ENCODE assay signal across 26 cellular contexts in genomic region chr7:141527076-141527475, GRCh38. TPM values are rescaled to one million over a fixed set of nuclear protein-coding genes. Genes with fewer than 3 reads are reported as not detected.
DNase-seq lines count a peak whose midpoint lies in the region; ATAC-seq, FAIRE-seq and TF ChIP-seq lines count a peak whose summit lies in the region.
"Had no signal": no experiment of that assay in that cellular context is flagged by ENCODE, and none has a peak within 500 bp of the region (broad histone marks: within the 10 kb centered on the region; RNA-seq: fewer than 3 reads in every experiment).

No MANE protein-coding gene starts in this region.

- H3K36me3 ChIP-seq in K562 (ENCODE audit: control insufficient read depth, insufficient read depth, low read length): no peaks in the 10 kb centered on the region
- H3K36me3 ChIP-seq in SK-N-SH (replicated peaks in 1 of 2; ENCODE audit: control insufficient read depth in 1 of 2, insufficient read depth in 2 of 2, low read length in 1 of 2): no peaks in the 10 kb centered on the region
- H3K36me3 ChIP-seq: BE2C, BLaER1 had no signal

- DNase-seq in NCI-H82 (lab: John Stamatoyannopoulos, UW) (peak; percentile 6), NCI-H82 treated with DMSO at 0.1 percent for 48 hours (lab: John Stamatoyannopoulos, UW; ENCODE audit: unreplicated experiment) (no peak), HT-29 (ENCODE audit: low spot score) (peak; percentile 12), SK-MEL-5 (ENCODE audit: low read depth, low spot score) (peak; percentile 33), K562 (ENCODE audit: extremely low read depth in 1 of 4, low spot score in 3 of 4) (no peak), SK-N-SH (no peak)
- DNase-seq: ACHN; BE2C; C1 segment of cervical spinal cord; CD4-positive, alpha-beta memory T cell; CD4-positive, CD25-positive, alpha-beta regulatory T cell; CD8-positive, alpha-beta memory T cell; COR-L47; DMS 273 treated with DMSO at 0.1 percent for 48 hours; DMS153; DMS53; DMS79; DND-41; EL; GF-D8 had no signal

- H3K9me1 ChIP-seq in K562 (ENCODE audit: control insufficient read depth, insufficient read depth, low read length): no peaks in the 10 kb centered on the region

- H2AFZ ChIP-seq in K562 (ENCODE audit: low read depth, low read length) (no peak overlapping the region), SK-N-SH (ENCODE audit: low read depth) (no peak overlapping the region)

- H3K4me3 ChIP-seq in K562: no peak overlapping the region
- H3K4me3 ChIP-seq in SK-N-SH (ENCODE audit: low read depth in 2 of 2, low read length in 1 of 2): no peak overlapping the region
- H3K4me3 ChIP-seq: BLaER1 had no signal

- POLR2A ChIA-PET in K562 (lab: Yijun Ruan, JAX): no interaction called here
- POLR2A ChIA-PET in SK-N-SH (lab: Yijun Ruan, JAX): no interaction called here

- H4K20me1 ChIP-seq in K562 (replicated peaks; ENCODE audit: control insufficient read depth, insufficient read depth, low read length): no peaks in the 10 kb centered on the region
- H4K20me1 ChIP-seq in SK-N-SH (ENCODE audit: insufficient read depth): no peaks in the 10 kb centered on the region
- H4K20me1 ChIP-seq: BLaER1 had no signal

- H3K4me2 ChIP-seq in K562 (ENCODE audit: insufficient read depth, low read length): no peak overlapping the region
- no peak overlapping the region for H3K4me2 ChIP-seq in SK-N-SH
- H3K4me2 ChIP-seq: BLaER1 had no signal

- no peaks in the 10 kb centered on the region for H3K9me2 ChIP-seq in SK-N-SH

- no peaks in the 10 kb centered on the region for H3K4me1 ChIP-seq in K562 (replicated peaks in 1 of 2; ENCODE audit: control insufficient read depth in 2 of 2, insufficient read depth in 2 of 2, low read length in 2 of 2)
- no peaks in the 10 kb centered on the region for H3K4me1 ChIP-seq in SK-N-SH (ENCODE audit: control insufficient read depth in 1 of 2, insufficient read depth in 2 of 2, low read depth in 1 of 2, low read length in 1 of 2)
- H3K4me1 ChIP-seq: BLaER1 had no signal

- H3K79me2 ChIP-seq in K562 (ENCODE audit: control insufficient read depth, insufficient read depth, low read length) (no peaks in the 10 kb centered on the region), SK-N-SH (ENCODE audit: insufficient read depth) (no peaks in the 10 kb centered on the region)

- ATAC-seq in K562 (peak; percentile 73), HG03521 (IDR thresholded peaks at IDR 0.05; ENCODE audit: unreplicated experiment) (no peak), HG03442 (IDR thresholded peaks at IDR 0.05; ENCODE audit: unreplicated experiment) (no peak)

- intact Hi-C loops in K562 (cut with micrococcal nuclease): no loop called here

- TF ChIP-seq POLR2A in K562 (conservative IDR thresholded peaks at IDR 0.05): no peak

- BruUV-seq in K562 (replicated peaks; lab: Mats Ljungman, UMichigan): no TSS peak

- 0% methylated on average over 4 of the region's 4 CpGs for WGBS in K562 (ENCODE audit: insufficient coverage, low coverage, missing lambda C conversion rate)
- WGBS in SK-N-SH (ENCODE audit: low lambda C conversion rate): 38% methylated on average over 4 of the region's 4 CpGs

- H3F3A ChIP-seq in SK-N-SH (replicated peaks; ENCODE audit: insufficient read depth): no peaks in the 10 kb centered on the region

- TF ChIP-seq EP300 in K562 (IDR thresholded peaks at IDR 0.05; ENCODE audit: low read length) (no peak), SK-N-SH (IDR thresholded peaks at IDR 0.05; ENCODE audit: borderline replicate concordance in 1 of 2, low read depth in 1 of 2, low read length in 1 of 2) (no peak)

- H3K27me3 ChIP-seq in K562 (ENCODE audit: control insufficient read depth in 2 of 2, insufficient read depth in 2 of 2, low read length in 2 of 2) (peaks cover 20 to 23% of the 10 kb centered on the region in 2 experiments), SK-N-SH (ENCODE audit: insufficient read depth) (no peaks in the 10 kb centered on the region; the same call in 1 of the 2 replicates)
- H3K27me3 ChIP-seq: BE2C, BLaER1 had no signal

- no peak for TF ChIP-seq CTCF in K562 (IDR thresholded peaks at IDR 0.05 in 2 of 3, conservative IDR thresholded peaks at IDR 0.05 in 1 of 3; ENCODE audit: insufficient read depth in 2 of 3, low read depth in 1 of 3, low read length in 3 of 3)
- no peak for TF ChIP-seq CTCF in SK-N-SH (IDR thresholded peaks at IDR 0.05)

- H3K27ac ChIP-seq in K562 (ENCODE audit: extremely low read depth, low read depth, low read length): no peak overlapping the region
- no peak overlapping the region for H3K27ac ChIP-seq in SK-N-SH (ENCODE audit: low read depth in 2 of 2, low read length in 1 of 2)
- H3K27ac ChIP-seq: 22Rv1, BLaER1 had no signal

- H3K9ac ChIP-seq in K562 (ENCODE audit: insufficient read depth in 1 of 2, low read depth in 2 of 2, low read length in 2 of 2): no peak overlapping the region
- no peak overlapping the region for H3K9ac ChIP-seq in SK-N-SH
- H3K9ac ChIP-seq: BLaER1 had no signal

- H3K9me3 ChIP-seq in K562 (replicated peaks; ENCODE audit: control insufficient read depth, insufficient read depth, low read depth, low read length): no peaks in the 10 kb centered on the region
- no peaks in the 10 kb centered on the region for H3K9me3 ChIP-seq in SK-N-SH
- H3K9me3 ChIP-seq: BE2C, BLaER1 had no signal

- CTCF ChIA-PET in K562 (lab: Yijun Ruan, JAX; ENCODE audit: low intra/inter-chr PET ratio): no interaction called here
- CTCF ChIA-PET in SK-N-SH (lab: Yijun Ruan, JAX): no interaction called here

- in situ Hi-C loops in SK-MEL-5 (cut with HindIII; ENCODE audit: low pct_unique_long_range_greater_than_20kb, low sequenced_read_pairs): loop anchor here (25.0 kb wide), 1 partner anchor 515 kb away; the partner anchor contains the start of gene MRPS33
- in situ Hi-C loops in K562 (cut with MboI): loop anchor here (25.0 kb wide), 1 partner anchor 715 kb away; no protein-coding TSS in a partner anchor

- TF ChIP-seq RAD21 in K562 (CRISPR knock-in tag; conservative IDR thresholded peaks at IDR 0.05 in 1 of 2, IDR thresholded peaks at IDR 0.05 in 1 of 2) (no peak), SK-N-SH (IDR thresholded peaks at IDR 0.05; ENCODE audit: low read length) (no peak)

- no peak for FAIRE-seq in K562 (lab: Jason Lieb, UNC)
- FAIRE-seq: GM12891, GM19239 had no signal

TF ChIP-seq in K562, 482 proteins besides CTCF, POLR2A, EP300 and RAD21:
- no peak for TF ChIP-seq SLC30A9 (CRISPR knock-in tag; IDR thresholded peaks at IDR 0.05)
- TF ChIP-seq HMGN3 (IDR thresholded peaks at IDR 0.05; ENCODE audit: borderline replicate concordance, extremely low read depth, insufficient read length, low read depth, low read length): no peak
- peak in 1 of 3 experiments; percentile 33 for TF ChIP-seq YY1 (IDR thresholded peaks at IDR 0.05; ENCODE audit: borderline replicate concordance in 1 of 3, control insufficient read depth in 1 of 3, extremely low read depth in 1 of 3, insufficient read depth in 3 of 3, insufficient read length in 1 of 3, insufficient replicate concordance in 2 of 3, low read depth in 1 of 3, low read length in 2 of 3)
- no peak for TF ChIP-seq NCOA1 (IDR thresholded peaks at IDR 0.05; ENCODE audit: low read depth)
- no peak for TF ChIP-seq ZFPM2 (CRISPR knock-in tag; IDR thresholded peaks at IDR 0.05)

TF ChIP-seq in SK-N-SH, 30 proteins besides CTCF, POLR2A, EP300 and RAD21 (continues in another document):
- TF ChIP-seq TCF12 (IDR thresholded peaks at IDR 0.05) (no peak), USF1 (IDR thresholded peaks at IDR 0.05; ENCODE audit: borderline replicate concordance, low read depth) (no peak), RCOR1 (IDR thresholded peaks at IDR 0.05; ENCODE audit: low read length) (no peak), FOXM1 (IDR thresholded peaks at IDR 0.05; ENCODE audit: low read depth) (no peak), NFIC (IDR thresholded peaks at IDR 0.05; ENCODE audit: borderline replicate concordance) (no peak), MEF2A (IDR thresholded peaks at IDR 0.05; ENCODE audit: borderline replicate concordance, low read depth) (no peak), JUND (IDR thresholded peaks at IDR 0.05) (no peak), ELF1 (IDR thresholded peaks at IDR 0.05) (no peak), YY1 (IDR thresholded peaks at IDR 0.05; ENCODE audit: low read depth) (no peak), FOXJ3 (CRISPR knock-in tag; IDR thresholded peaks at IDR 0.05) (no peak), MXI1 (IDR thresholded peaks at IDR 0.05; ENCODE audit: low read depth, low read length) (no peak)

RNA-seq across cellular contexts. Expression of gene AGK, which starts 24.1 kb away (rescaled TPM):
- 22.1 and 26.4 TPM in 2 replicates for total RNA-seq in HT-29 (2014; rRNA removed; shearing (Covaris generic))
- 67.1 and 67.2 TPM in 2 replicates for total RNA-seq in SK-MEL-5 (2014; rRNA removed; shearing (Covaris generic))
- 58.4 and 66.0 TPM in 2 replicates for polyA plus RNA-seq in SK-MEL-5 (2015; cell fraction: cytosol; rRNA removed)
- polyA plus RNA-seq in SK-MEL-5 (2015; cell fraction: nucleus; rRNA removed): 87.6 and 94.5 TPM in 2 replicates
- total RNA-seq in K562 (2011; cell fraction: chromatin; rRNA removed; ENCODE audit: low replicate concordance): 132 and 175 TPM in 2 replicates
- total RNA-seq in K562 (2011; cell fraction: nucleolus; rRNA removed): 71.4 and 98.6 TPM in 2 replicates
- total RNA-seq in K562 (2011; cell fraction: nucleoplasm; rRNA removed): 110 and 155 TPM in 2 replicates
- total RNA-seq in K562 (2014; rRNA removed) (64.0 and 81.9 TPM in 2 replicates), K562 (2014; rRNA removed; fragmentation: Illumina TruSeq; extraction: Trizol) (77.2 and 80.7 TPM in 2 replicates), K562 (2015; rRNA removed; fragmentation: Illumina TruSeq; extraction: Trizol) (64.4 and 71.8 TPM in 2 replicates), K562 (2021) (61.3 and 62.6 TPM in 2 replicates)
- polyA plus RNA-seq in K562 (2011; rRNA removed) (113 and 128 TPM in 2 replicates), K562 (2014; fragmentation: Illumina TruSeq; extraction: Trizol) (81.1 and 89.0 TPM in 2 replicates), K562 (2014; fragmentation: Nextera tagmentation; extraction: Ambion mirVana) (100 to 1,000 TPM in 1 of 2 experiments, 10 to 100 TPM in 1; 50.7 to 102 TPM), K562 (2014; rRNA removed) (71.0 and 79.8 TPM in 2 replicates), SK-N-SH (2012; rRNA removed) (45.7 and 67.0 TPM in 2 replicates)
- 56.2 and 89.6 TPM in 2 replicates for polyA plus RNA-seq in K562 (2011; cell fraction: cytosol; rRNA removed)
- 118 and 147 TPM in 2 replicates for polyA plus RNA-seq in K562 (2011; cell fraction: nucleus; rRNA removed)
- 38.3 and 38.8 TPM in 2 replicates for polyA plus RNA-seq in K562 (2012)
- polyA minus RNA-seq in K562 (2011; rRNA and poly(A)+ RNA removed): 121 and 131 TPM in 2 replicates
- polyA minus RNA-seq in K562 (2011; cell fraction: cytosol; rRNA and poly(A)+ RNA removed): 23.8 and 34.1 TPM in 2 replicates
- polyA minus RNA-seq in K562 (2011; cell fraction: nucleus; rRNA and poly(A)+ RNA removed): 93.0 and 109 TPM in 2 replicates
- 59.4 and 65.7 TPM in 2 replicates for polyA plus RNA-seq in SK-N-SH (2012; cell fraction: cytosol; rRNA removed)
- 79.2 and 102 TPM in 2 replicates for polyA plus RNA-seq in SK-N-SH (2012; cell fraction: nucleus; rRNA removed)

Comparison
In these comparisons a context has a peak if more than half of its experiments do, and no peak if none do; other contexts are left out.
1. DNase-seq: peak in NCI-H82 (single experiment), HT-29 (single experiment) and SK-MEL-5 (single experiment); none in NCI-H82 treated with DMSO at 0.1 percent for 48 hours (single experiment), K562 (0 of 4) and SK-N-SH (single experiment).